ENCODE assay signal across 1 cellular context in the genomic region with DNA sequence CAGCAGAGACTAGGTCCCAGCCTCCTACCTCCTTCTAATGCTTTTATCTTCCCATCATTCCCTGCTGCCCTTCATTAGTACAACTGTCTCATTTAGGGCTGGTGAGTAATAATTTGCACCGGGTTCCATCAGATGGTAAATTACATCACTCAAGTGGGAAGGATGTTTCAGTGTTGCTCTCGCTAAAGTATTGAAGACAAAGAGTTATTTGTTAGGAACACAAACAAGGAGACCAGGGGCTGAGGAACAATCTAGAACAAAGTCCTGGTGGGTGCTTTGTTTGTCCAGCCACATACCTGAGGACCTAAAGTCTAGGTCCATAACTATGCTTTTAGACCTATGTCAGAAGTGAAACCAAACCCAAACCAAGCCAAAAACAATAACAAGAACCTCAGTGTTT.
A peak's percentile ranks its signal among the peaks of the same experiment; 100 is the strongest.
TF ChIP-seq lines count a peak whose summit lies in the region.

No MANE protein-coding gene starts in this region.

TF ChIP-seq in GM12878, 131 proteins besides CTCF, POLR2A, EP300 and RAD21 (continued from another document):
- TF ChIP-seq, protein P1, sequence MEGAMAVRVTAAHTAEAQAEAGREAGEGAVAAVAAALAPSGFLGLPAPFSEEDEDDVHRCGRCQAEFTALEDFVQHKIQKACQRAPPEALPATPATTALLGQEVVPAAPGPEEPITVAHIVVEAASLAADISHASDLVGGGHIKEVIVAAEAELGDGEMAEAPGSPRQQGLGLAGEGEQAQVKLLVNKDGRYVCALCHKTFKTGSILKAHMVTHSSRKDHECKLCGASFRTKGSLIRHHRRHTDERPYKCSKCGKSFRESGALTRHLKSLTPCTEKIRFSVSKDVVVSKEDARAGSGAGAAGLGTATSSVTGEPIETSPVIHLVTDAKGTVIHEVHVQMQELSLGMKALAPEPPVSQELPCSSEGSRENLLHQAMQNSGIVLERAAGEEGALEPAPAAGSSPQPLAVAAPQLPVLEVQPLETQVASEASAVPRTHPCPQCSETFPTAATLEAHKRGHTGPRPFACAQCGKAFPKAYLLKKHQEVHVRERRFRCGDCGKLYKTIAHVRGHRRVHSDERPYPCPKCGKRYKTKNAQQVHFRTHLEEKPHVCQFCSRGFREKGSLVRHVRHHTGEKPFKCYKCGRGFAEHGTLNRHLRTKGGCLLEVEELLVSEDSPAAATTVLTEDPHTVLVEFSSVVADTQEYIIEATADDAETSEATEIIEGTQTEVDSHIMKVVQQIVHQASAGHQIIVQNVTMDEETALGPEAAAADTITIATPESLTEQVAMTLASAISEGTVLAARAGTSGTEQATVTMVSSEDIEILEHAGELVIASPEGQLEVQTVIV (IDR thresholded peaks at IDR 0.05; ENCODE audit: borderline replicate concordance, partially characterized antibody): no peak
- TF ChIP-seq STAT1 (conservative IDR thresholded peaks at IDR 0.05) (no peak), PAX5 (IDR thresholded peaks at IDR 0.05; ENCODE audit: borderline replicate concordance, low read depth, low read length) (no peak), BACH1 (IDR thresholded peaks at IDR 0.05; ENCODE audit: borderline replicate concordance) (no peak), NFXL1 (IDR thresholded peaks at IDR 0.05; ENCODE audit: borderline replicate concordance) (no peak), NR2C2 (IDR thresholded peaks at IDR 0.05; ENCODE audit: borderline replicate concordance, control insufficient read depth, insufficient read length, low read depth) (no peak), BMI1 (IDR thresholded peaks at IDR 0.05; ENCODE audit: borderline replicate concordance) (no peak), MEF2B (IDR thresholded peaks at IDR 0.05; ENCODE audit: partially characterized antibody, poor library complexity, severe bottlenecking) (no peak), HDAC6 (IDR thresholded peaks at IDR 0.05; ENCODE audit: unreplicated experiment) (no peak), EED (IDR thresholded peaks at IDR 0.05; ENCODE audit: low read depth) (0 out of 2 replicates have a peak, but pooled peaks have one; percentile 32), PML (IDR thresholded peaks at IDR 0.05; ENCODE audit: low read length) (no peak), JUNB (IDR thresholded peaks at IDR 0.05) (no peak; the same call in 1 of the 2 replicates), EZH2 (IDR thresholded peaks at IDR 0.05; ENCODE audit: borderline replicate concordance, control insufficient read depth, low read depth, low read length) (no peak), NFYA (IDR thresholded peaks at IDR 0.05; ENCODE audit: borderline replicate concordance, low read depth, low read length) (no peak), SMAD1 (IDR thresholded peaks at IDR 0.05; ENCODE audit: low read depth, partially characterized antibody) (no peak), SPI1 (IDR thresholded peaks at IDR 0.05; ENCODE audit: borderline replicate concordance, insufficient read depth, low read depth, low read length) (no peak), RUNX3 (IDR thresholded peaks at IDR 0.05; ENCODE audit: low read length) (no peak), MYC (IDR thresholded peaks at IDR 0.05; ENCODE audit: insufficient read depth, insufficient read length, insufficient replicate concordance, low read length, severe bottlenecking) (no peak), NR2C1 (IDR thresholded peaks at IDR 0.05) (no peak), ZBED1 (IDR thresholded peaks at IDR 0.05; ENCODE audit: borderline replicate concordance) (no peak), FOXM1 (IDR thresholded peaks at IDR 0.05; ENCODE audit: low read depth, low read length) (no peak), ETV6 (conservative IDR thresholded peaks at IDR 0.05 in 1 of 2, IDR thresholded peaks at IDR 0.05 in 1 of 2; ENCODE audit: borderline replicate concordance in 1 of 2, low read depth in 1 of 2) (no peak), NFIC (IDR thresholded peaks at IDR 0.05; ENCODE audit: low read depth, low read length) (peak; percentile 27; the same call in 1 of the 2 replicates), TCF12 (IDR thresholded peaks at IDR 0.05; ENCODE audit: low read depth, low read length) (no peak)
- TF ChIP-seq, protein P2, sequence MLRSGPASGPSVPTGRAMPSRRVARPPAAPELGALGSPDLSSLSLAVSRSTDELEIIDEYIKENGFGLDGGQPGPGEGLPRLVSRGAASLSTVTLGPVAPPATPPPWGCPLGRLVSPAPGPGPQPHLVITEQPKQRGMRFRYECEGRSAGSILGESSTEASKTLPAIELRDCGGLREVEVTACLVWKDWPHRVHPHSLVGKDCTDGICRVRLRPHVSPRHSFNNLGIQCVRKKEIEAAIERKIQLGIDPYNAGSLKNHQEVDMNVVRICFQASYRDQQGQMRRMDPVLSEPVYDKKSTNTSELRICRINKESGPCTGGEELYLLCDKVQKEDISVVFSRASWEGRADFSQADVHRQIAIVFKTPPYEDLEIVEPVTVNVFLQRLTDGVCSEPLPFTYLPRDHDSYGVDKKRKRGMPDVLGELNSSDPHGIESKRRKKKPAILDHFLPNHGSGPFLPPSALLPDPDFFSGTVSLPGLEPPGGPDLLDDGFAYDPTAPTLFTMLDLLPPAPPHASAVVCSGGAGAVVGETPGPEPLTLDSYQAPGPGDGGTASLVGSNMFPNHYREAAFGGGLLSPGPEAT (IDR thresholded peaks at IDR 0.05; ENCODE audit: low read depth): peak; percentile 18; the same call in 1 of the 2 replicates
- TF ChIP-seq, protein P3, sequence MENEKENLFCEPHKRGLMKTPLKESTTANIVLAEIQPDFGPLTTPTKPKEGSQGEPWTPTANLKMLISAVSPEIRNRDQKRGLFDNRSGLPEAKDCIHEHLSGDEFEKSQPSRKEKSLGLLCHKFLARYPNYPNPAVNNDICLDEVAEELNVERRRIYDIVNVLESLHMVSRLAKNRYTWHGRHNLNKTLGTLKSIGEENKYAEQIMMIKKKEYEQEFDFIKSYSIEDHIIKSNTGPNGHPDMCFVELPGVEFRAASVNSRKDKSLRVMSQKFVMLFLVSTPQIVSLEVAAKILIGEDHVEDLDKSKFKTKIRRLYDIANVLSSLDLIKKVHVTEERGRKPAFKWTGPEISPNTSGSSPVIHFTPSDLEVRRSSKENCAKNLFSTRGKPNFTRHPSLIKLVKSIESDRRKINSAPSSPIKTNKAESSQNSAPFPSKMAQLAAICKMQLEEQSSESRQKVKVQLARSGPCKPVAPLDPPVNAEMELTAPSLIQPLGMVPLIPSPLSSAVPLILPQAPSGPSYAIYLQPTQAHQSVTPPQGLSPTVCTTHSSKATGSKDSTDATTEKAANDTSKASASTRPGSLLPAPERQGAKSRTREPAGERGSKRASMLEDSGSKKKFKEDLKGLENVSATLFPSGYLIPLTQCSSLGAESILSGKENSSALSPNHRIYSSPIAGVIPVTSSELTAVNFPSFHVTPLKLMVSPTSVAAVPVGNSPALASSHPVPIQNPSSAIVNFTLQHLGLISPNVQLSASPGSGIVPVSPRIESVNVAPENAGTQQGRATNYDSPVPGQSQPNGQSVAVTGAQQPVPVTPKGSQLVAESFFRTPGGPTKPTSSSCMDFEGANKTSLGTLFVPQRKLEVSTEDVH (IDR thresholded peaks at IDR 0.05; ENCODE audit: low read depth, partially characterized antibody): no peak
- TF ChIP-seq, protein P4, sequence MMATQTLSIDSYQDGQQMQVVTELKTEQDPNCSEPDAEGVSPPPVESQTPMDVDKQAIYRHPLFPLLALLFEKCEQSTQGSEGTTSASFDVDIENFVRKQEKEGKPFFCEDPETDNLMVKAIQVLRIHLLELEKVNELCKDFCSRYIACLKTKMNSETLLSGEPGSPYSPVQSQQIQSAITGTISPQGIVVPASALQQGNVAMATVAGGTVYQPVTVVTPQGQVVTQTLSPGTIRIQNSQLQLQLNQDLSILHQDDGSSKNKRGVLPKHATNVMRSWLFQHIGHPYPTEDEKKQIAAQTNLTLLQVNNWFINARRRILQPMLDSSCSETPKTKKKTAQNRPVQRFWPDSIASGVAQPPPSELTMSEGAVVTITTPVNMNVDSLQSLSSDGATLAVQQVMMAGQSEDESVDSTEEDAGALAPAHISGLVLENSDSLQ (IDR thresholded peaks at IDR 0.05): no peak
- TF ChIP-seq, protein P5, sequence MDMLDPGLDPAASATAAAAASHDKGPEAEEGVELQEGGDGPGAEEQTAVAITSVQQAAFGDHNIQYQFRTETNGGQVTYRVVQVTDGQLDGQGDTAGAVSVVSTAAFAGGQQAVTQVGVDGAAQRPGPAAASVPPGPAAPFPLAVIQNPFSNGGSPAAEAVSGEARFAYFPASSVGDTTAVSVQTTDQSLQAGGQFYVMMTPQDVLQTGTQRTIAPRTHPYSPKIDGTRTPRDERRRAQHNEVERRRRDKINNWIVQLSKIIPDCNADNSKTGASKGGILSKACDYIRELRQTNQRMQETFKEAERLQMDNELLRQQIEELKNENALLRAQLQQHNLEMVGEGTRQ (IDR thresholded peaks at IDR 0.05; ENCODE audit: borderline replicate concordance, low read depth, low read length): no peak
- TF ChIP-seq, protein P6, sequence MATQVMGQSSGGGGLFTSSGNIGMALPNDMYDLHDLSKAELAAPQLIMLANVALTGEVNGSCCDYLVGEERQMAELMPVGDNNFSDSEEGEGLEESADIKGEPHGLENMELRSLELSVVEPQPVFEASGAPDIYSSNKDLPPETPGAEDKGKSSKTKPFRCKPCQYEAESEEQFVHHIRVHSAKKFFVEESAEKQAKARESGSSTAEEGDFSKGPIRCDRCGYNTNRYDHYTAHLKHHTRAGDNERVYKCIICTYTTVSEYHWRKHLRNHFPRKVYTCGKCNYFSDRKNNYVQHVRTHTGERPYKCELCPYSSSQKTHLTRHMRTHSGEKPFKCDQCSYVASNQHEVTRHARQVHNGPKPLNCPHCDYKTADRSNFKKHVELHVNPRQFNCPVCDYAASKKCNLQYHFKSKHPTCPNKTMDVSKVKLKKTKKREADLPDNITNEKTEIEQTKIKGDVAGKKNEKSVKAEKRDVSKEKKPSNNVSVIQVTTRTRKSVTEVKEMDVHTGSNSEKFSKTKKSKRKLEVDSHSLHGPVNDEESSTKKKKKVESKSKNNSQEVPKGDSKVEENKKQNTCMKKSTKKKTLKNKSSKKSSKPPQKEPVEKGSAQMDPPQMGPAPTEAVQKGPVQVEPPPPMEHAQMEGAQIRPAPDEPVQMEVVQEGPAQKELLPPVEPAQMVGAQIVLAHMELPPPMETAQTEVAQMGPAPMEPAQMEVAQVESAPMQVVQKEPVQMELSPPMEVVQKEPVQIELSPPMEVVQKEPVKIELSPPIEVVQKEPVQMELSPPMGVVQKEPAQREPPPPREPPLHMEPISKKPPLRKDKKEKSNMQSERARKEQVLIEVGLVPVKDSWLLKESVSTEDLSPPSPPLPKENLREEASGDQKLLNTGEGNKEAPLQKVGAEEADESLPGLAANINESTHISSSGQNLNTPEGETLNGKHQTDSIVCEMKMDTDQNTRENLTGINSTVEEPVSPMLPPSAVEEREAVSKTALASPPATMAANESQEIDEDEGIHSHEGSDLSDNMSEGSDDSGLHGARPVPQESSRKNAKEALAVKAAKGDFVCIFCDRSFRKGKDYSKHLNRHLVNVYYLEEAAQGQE (IDR thresholded peaks at IDR 0.05; ENCODE audit: low read depth, low read length): no peak
- TF ChIP-seq, protein P7, sequence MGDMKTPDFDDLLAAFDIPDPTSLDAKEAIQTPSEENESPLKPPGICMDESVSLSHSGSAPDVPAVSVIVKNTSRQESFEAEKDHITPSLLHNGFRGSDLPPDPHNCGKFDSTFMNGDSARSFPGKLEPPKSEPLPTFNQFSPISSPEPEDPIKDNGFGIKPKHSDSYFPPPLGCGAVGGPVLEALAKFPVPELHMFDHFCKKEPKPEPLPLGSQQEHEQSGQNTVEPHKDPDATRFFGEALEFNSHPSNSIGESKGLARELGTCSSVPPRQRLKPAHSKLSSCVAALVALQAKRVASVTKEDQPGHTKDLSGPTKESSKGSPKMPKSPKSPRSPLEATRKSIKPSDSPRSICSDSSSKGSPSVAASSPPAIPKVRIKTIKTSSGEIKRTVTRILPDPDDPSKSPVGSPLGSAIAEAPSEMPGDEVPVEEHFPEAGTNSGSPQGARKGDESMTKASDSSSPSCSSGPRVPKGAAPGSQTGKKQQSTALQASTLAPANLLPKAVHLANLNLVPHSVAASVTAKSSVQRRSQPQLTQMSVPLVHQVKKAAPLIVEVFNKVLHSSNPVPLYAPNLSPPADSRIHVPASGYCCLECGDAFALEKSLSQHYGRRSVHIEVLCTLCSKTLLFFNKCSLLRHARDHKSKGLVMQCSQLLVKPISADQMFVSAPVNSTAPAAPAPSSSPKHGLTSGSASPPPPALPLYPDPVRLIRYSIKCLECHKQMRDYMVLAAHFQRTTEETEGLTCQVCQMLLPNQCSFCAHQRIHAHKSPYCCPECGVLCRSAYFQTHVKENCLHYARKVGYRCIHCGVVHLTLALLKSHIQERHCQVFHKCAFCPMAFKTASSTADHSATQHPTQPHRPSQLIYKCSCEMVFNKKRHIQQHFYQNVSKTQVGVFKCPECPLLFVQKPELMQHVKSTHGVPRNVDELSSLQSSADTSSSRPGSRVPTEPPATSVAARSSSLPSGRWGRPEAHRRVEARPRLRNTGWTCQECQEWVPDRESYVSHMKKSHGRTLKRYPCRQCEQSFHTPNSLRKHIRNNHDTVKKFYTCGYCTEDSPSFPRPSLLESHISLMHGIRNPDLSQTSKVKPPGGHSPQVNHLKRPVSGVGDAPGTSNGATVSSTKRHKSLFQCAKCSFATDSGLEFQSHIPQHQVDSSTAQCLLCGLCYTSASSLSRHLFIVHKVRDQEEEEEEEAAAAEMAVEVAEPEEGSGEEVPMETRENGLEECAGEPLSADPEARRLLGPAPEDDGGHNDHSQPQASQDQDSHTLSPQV (IDR thresholded peaks at IDR 0.05): no peak
- TF ChIP-seq, protein P8, sequence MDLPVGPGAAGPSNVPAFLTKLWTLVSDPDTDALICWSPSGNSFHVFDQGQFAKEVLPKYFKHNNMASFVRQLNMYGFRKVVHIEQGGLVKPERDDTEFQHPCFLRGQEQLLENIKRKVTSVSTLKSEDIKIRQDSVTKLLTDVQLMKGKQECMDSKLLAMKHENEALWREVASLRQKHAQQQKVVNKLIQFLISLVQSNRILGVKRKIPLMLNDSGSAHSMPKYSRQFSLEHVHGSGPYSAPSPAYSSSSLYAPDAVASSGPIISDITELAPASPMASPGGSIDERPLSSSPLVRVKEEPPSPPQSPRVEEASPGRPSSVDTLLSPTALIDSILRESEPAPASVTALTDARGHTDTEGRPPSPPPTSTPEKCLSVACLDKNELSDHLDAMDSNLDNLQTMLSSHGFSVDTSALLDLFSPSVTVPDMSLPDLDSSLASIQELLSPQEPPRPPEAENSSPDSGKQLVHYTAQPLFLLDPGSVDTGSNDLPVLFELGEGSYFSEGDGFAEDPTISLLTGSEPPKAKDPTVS (IDR thresholded peaks at IDR 0.05; ENCODE audit: low read depth, low read length): no peak
- TF ChIP-seq, protein P9, sequence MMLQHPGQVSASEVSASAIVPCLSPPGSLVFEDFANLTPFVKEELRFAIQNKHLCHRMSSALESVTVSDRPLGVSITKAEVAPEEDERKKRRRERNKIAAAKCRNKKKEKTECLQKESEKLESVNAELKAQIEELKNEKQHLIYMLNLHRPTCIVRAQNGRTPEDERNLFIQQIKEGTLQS (IDR thresholded peaks at IDR 0.05; ENCODE audit: borderline replicate concordance, extremely low read depth, low read depth, low read length): no peak
- TF ChIP-seq, protein P10, sequence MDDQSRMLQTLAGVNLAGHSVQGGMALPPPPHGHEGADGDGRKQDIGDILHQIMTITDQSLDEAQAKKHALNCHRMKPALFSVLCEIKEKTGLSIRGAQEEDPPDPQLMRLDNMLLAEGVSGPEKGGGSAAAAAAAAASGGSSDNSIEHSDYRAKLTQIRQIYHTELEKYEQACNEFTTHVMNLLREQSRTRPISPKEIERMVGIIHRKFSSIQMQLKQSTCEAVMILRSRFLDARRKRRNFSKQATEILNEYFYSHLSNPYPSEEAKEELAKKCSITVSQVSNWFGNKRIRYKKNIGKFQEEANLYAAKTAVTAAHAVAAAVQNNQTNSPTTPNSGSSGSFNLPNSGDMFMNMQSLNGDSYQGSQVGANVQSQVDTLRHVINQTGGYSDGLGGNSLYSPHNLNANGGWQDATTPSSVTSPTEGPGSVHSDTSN (IDR thresholded peaks at IDR 0.05; ENCODE audit: insufficient replicate concordance, low read depth, low read length): no peak
